ENCODE assay signal across 27 cellular contexts in the genomic region with DNA sequence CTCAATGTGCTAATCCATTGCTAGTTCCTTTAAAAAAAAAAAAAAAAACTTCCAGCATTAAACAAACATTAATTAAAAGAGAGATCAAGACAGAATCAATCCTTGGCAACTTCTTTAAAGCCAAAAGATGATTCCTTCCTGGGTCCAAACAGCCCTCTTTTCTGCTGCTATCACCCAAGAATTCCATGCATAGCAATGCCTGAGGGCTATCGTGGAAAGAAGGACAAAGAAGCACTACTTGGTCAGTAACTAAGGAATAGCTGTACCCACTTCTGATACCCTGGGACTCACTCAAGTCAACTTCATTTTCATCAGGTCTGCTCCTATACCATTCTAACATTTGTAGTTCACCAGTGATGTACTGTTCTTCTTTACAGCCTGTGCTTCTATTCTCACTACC.
"Had no signal": no experiment of that assay in that cellular context is flagged by ENCODE, and none has a peak within 500 bp of the region (broad histone marks: within the 10 kb centered on the region; RNA-seq: fewer than 3 reads in every experiment).

No MANE protein-coding gene starts in this region.

- H3K36me3 Mint-ChIP-seq: neural progenitor cell had no signal

- H3K4me3 ChIP-seq: coronary artery, esophagus muscularis mucosa, heart right ventricle, prostate gland, right atrium auricular region, smooth muscle cell, suprapubic skin, transverse colon, vagina had no signal

- H3K9me3 ChIP-seq: prostate gland, vagina had no signal

- DNase-seq: effector memory CD4-positive, alpha-beta T cell; glutamatergic neuron; heart right ventricle; kidney; mesenchymal stem cell; midbrain; naive thymus-derived CD4-positive, alpha-beta T cell; stimulated activated CD4-positive, alpha-beta T cell treated with anti-CD3 and anti-CD28 coated beads, Interleukin-12 subunit alpha, Interleukin-12 subunit beta, amount 100 ng/mL, for 4 hours; stimulated activated CD4-positive, alpha-beta T cell treated with anti-CD3 and anti-CD28 coated beads, Interleukin-1b, Interleukin-23, amount 100 ng/mL, for 48 hours; stimulated activated CD4-positive, alpha-beta T cell treated with anti-CD3 and anti-CD28 coated beads, Interleukin-4, amount 100 ng/mL, for 1 hour; stimulated activated CD8-positive, alpha-beta memory T cell treated with anti-CD3 and anti-CD28 coated beads, Interleukin-4, amount 100 ng/mL, for 48 hours; stimulated activated naive CD4-positive, alpha-beta T cell; stimulated activated naive CD8-positive, alpha-beta T cell treated with anti-CD3 and anti-CD28 coated beads, Interleukin-15, amount 100 ng/mL, for 72 hours; transverse colon had no signal

- ATAC-seq: foreskin keratinocyte; heart right ventricle; left lobe of liver; naive thymus-derived CD4-positive, alpha-beta T cell; sciatic nerve; stimulated activated naive CD8-positive, alpha-beta T cell treated with anti-CD3 and anti-CD28 coated beads, Interleukin-15, amount 100 ng/mL, for 72 hours had no signal

- H3K27ac ChIP-seq: coronary artery, esophagus muscularis mucosa, foreskin keratinocyte, heart right ventricle, parathyroid adenoma, prostate gland, right atrium auricular region, suprapubic skin, transverse colon, vagina had no signal

- H3K27me3 ChIP-seq: esophagus muscularis mucosa, foreskin keratinocyte, neural progenitor cell, right atrium auricular region, suprapubic skin, transverse colon, vagina had no signal

- H3K27me3 Mint-ChIP-seq: stimulated activated naive CD8-positive, alpha-beta T cell treated with anti-CD3 and anti-CD28 coated beads, Interleukin-15, amount 100 ng/mL, for 72 hours had no signal

- H2AFZ ChIP-seq: parathyroid adenoma had no signal

- H3K4me1 Mint-ChIP-seq: nephron; neural progenitor cell; stimulated activated naive CD8-positive, alpha-beta T cell treated with anti-CD3 and anti-CD28 coated beads, Interleukin-15, amount 100 ng/mL, for 72 hours had no signal

- H3K36me3 ChIP-seq: esophagus muscularis mucosa, heart right ventricle, neural progenitor cell, prostate gland, right atrium auricular region, suprapubic skin, transverse colon, vagina had no signal

- H3K4me2 ChIP-seq: smooth muscle cell had no signal

- H3K9ac ChIP-seq: neural progenitor cell, parathyroid adenoma had no signal

- H3K4me1 ChIP-seq: heart right ventricle, parathyroid adenoma, prostate gland, right atrium auricular region, suprapubic skin, transverse colon, vagina had no signal

- H3K79me2 ChIP-seq: parathyroid adenoma had no signal

- H3K4me3 Mint-ChIP-seq: naive thymus-derived CD4-positive, alpha-beta T cell; nephron; neural progenitor cell; stimulated activated naive CD8-positive, alpha-beta T cell treated with anti-CD3 and anti-CD28 coated beads, Interleukin-15, amount 100 ng/mL, for 72 hours had no signal

- H3K27ac Mint-ChIP-seq: naive thymus-derived CD4-positive, alpha-beta T cell; nephron; neural progenitor cell; stimulated activated naive CD8-positive, alpha-beta T cell treated with anti-CD3 and anti-CD28 coated beads, Interleukin-15, amount 100 ng/mL, for 72 hours had no signal
